In the genomic region with DNA sequence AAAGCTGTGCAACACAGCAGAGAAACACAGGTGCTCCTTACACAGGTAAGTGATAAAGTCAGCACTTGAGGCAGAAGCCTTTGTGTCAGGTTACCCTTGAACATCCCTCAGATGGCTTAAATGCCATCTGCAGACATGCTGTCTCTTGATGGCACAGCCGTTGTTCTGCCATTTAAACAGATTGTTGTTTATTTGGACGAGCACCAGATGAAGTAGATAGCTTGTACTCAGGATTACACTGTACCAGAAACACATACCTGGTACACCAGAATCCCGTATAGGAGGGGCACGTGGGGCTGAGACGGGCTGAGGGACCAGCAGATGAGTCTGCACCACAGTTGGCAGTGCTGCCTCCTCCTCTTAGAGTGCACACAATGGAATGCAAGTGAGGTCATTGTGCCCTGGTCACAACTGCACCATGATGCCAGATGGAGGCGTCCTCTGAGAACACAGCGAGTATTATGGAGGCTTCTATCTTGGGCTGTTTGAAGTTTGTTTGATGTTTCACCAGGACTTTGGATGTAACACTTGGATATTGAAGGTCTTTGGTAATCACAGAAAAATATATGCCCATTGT, we compare ENCODE assay signal across 16 cellular contexts.
DNase-seq lines count a peak whose midpoint lies in the region; ATAC-seq, FAIRE-seq and TF ChIP-seq lines count a peak whose summit lies in the region.
"Had no signal": no experiment of that assay in that cellular context is flagged by ENCODE, and none has a peak within 500 bp of the region (broad histone marks: within the 10 kb centered on the region; RNA-seq: fewer than 3 reads in every experiment).

No MANE protein-coding gene starts in this region.

- in situ Hi-C loops in HepG2 (cut with HindIII; ENCODE audit: extremely low pct_ligation_motif_present, low pct_unique_long_range_greater_than_20kb) = loop anchor here (10.0 kb wide), 1 partner anchor 77 kb away; no protein-coding TSS in a partner anchor

- ATAC-seq in HepG2 (peak; percentile 83), HG03521 (IDR thresholded peaks at IDR 0.05; ENCODE audit: unreplicated experiment) (no peak)
- ATAC-seq in activated CD8-positive, alpha-beta T cell treated with anti-CD3 and anti-CD28 coated beads for 36 hours = no peak
- ATAC-seq: activated T-helper 17 cell treated with anti-CD3 and anti-CD28 coated beads, Interleukin-2, amount 50 U/mL, for 72 hours had no signal

- TF ChIP-seq EP300 in Ishikawa (IDR thresholded peaks at IDR 0.05; ENCODE audit: borderline replicate concordance) (no peak), HepG2 (IDR thresholded peaks at IDR 0.05; ENCODE audit: low read depth in 2 of 2, low read length in 2 of 2) (no peak), HepG2 (CRISPR knock-in tag; IDR thresholded peaks at IDR 0.05; ENCODE audit: borderline replicate concordance) (no peak)

- intact Hi-C loops in HepG2 (cut with micrococcal nuclease; ENCODE audit: unreplicated experiment) (no loop called here), vagina (cut with DNase I) (no loop called here)
- intact Hi-C loops in activated CD8-positive, alpha-beta T cell treated with anti-CD3 and anti-CD28 coated beads for 36 hours (cut with micrococcal nuclease) = no loop called here

- H3K4me3 ChIP-seq in HepG2 (replicated peaks in 1 of 3; ENCODE audit: insufficient read depth in 1 of 3, low read depth in 2 of 3, low read length in 3 of 3) (no peak overlapping the region), vagina (no peak overlapping the region)
- H3K4me3 ChIP-seq: prostate gland, tibial nerve had no signal

- no peak for FAIRE-seq in HepG2 (lab: Jason Lieb, UNC)
- FAIRE-seq: islet of Langerhans had no signal

- no peak overlapping the region for H3K27ac Mint-ChIP-seq in activated CD8-positive, alpha-beta T cell treated with anti-CD3 and anti-CD28 coated beads for 36 hours
- H3K27ac Mint-ChIP-seq: activated T-helper 17 cell treated with anti-CD3 and anti-CD28 coated beads, Interleukin-2, amount 50 U/mL, for 72 hours had no signal

- H3K36me3 ChIP-seq in HepG2 (replicated peaks in 1 of 2; ENCODE audit: control insufficient read depth in 1 of 2, insufficient read depth in 2 of 2, low read length in 2 of 2) = no peaks in the 10 kb centered on the region
- H3K36me3 ChIP-seq in vagina = no peaks in the 10 kb centered on the region
- H3K36me3 ChIP-seq: prostate gland had no signal

- CTCF ChIA-PET in HepG2 (lab: Yijun Ruan, JAX; ENCODE audit: low intra/inter-chr PET ratio, low total read pairs) = no interaction called here
- CTCF ChIA-PET in activated CD8-positive, alpha-beta T cell treated with anti-CD3 and anti-CD28 coated beads for 36 hours (lab: Charles Lee) = no interaction called here

- TF ChIP-seq POLR2A in HepG2 (IDR thresholded peaks at IDR 0.05; ENCODE audit: insufficient read depth in 1 of 2, low read depth in 2 of 2, low read length in 2 of 2) = no peak
- TF ChIP-seq POLR2A in vagina (IDR thresholded peaks at IDR 0.05) = no peak

- no peaks in the 10 kb centered on the region for H3K36me3 Mint-ChIP-seq in activated CD8-positive, alpha-beta T cell treated with anti-CD3 and anti-CD28 coated beads for 36 hours (ENCODE audit: low read depth)

- H3K4me1 ChIP-seq in HepG2 (ENCODE audit: insufficient read depth, low read length) (peaks cover 6% of the 10 kb centered on the region; the same call in 1 of the 2 replicates), vagina (peaks cover 26% of the 10 kb centered on the region)

- 62% methylated on average over 7 of the region's 7 CpGs for WGBS in HepG2 (ENCODE audit: low lambda C conversion rate)

- no peaks in the 10 kb centered on the region for H3K27me3 ChIP-seq in HepG2 (ENCODE audit: control insufficient read depth in 1 of 2, insufficient read depth in 2 of 2, low read length in 2 of 2)
- no peaks in the 10 kb centered on the region for H3K27me3 ChIP-seq in vagina
- H3K27me3 ChIP-seq: tibial nerve had no signal

- no TSS peak for BruUV-seq in HepG2 (replicated peaks; lab: Mats Ljungman, UMichigan)

- DNase-seq in AG20443 (ENCODE audit: low spot score) (peak; percentile 59), astrocyte of the hippocampus (ENCODE audit: low read depth, low spot score) (peak; percentile 61), HepG2 (ENCODE audit: low spot score) (peak; percentile 65), NCI-H1436 treated with DMSO at 0.1 percent for 48 hours (lab: John Stamatoyannopoulos, UW) (no peak), vagina (ENCODE audit: extremely low spot score in 2 of 2) (no peak)
- no peak for DNase-seq in activated CD8-positive, alpha-beta T cell treated with anti-CD3 and anti-CD28 coated beads for 36 hours
- DNase-seq: activated CD4-positive, alpha-beta T cell treated with anti-CD3 and anti-CD28 coated beads, Interleukin-2, amount 50 U/mL, for 48 hours; AML-193; aorta; NCI-H1048 had no signal

- TF ChIP-seq CTCF in HepG2 (CRISPR knock-in tag; IDR thresholded peaks at IDR 0.05) (no peak), vagina (IDR thresholded peaks at IDR 0.05) (no peak)
- no peak for TF ChIP-seq CTCF in activated CD8-positive, alpha-beta T cell treated with anti-CD3 and anti-CD28 coated beads for 36 hours (IDR thresholded peaks at IDR 0.05)

- H3K9me3 Mint-ChIP-seq in activated CD8-positive, alpha-beta T cell treated with anti-CD3 and anti-CD28 coated beads for 36 hours = no peaks in the 10 kb centered on the region
- H3K9me3 Mint-ChIP-seq: activated T-helper 17 cell treated with anti-CD3 and anti-CD28 coated beads, Interleukin-2, amount 50 U/mL, for 72 hours had no signal

- no peak overlapping the region for H3K4me2 ChIP-seq in HepG2 (ENCODE audit: low read depth, low read length)

- POLR2A ChIA-PET in HepG2 (lab: Yijun Ruan, JAX) = no interaction called here
- POLR2A ChIA-PET in activated CD8-positive, alpha-beta T cell treated with anti-CD3 and anti-CD28 coated beads for 36 hours (lab: Charles Lee) = no interaction called here

- TF ChIP-seq RAD21 in Ishikawa (IDR thresholded peaks at IDR 0.05; ENCODE audit: low read depth) = no peak; the same call in 1 of the 2 replicates
- no peak for TF ChIP-seq RAD21 in HepG2 (CRISPR knock-in tag; IDR thresholded peaks at IDR 0.05)

- H3K9me3 ChIP-seq in HepG2 (ENCODE audit: low read length) (no peaks in the 10 kb centered on the region), vagina (no peaks in the 10 kb centered on the region)
- H3K9me3 ChIP-seq: prostate gland had no signal

- H4K20me1 ChIP-seq in HepG2 (ENCODE audit: insufficient read depth, low read length) = no peaks in the 10 kb centered on the region

- H3K27me3 Mint-ChIP-seq in activated CD8-positive, alpha-beta T cell treated with anti-CD3 and anti-CD28 coated beads for 36 hours = peaks cover 1% of the 10 kb centered on the region

- no peak overlapping the region for H3K4me3 Mint-ChIP-seq in activated CD8-positive, alpha-beta T cell treated with anti-CD3 and anti-CD28 coated beads for 36 hours
- H3K4me3 Mint-ChIP-seq: activated T-helper 17 cell treated with anti-CD3 and anti-CD28 coated beads, Interleukin-2, amount 50 U/mL, for 72 hours had no signal

- no peaks in the 10 kb centered on the region for H3K79me2 ChIP-seq in HepG2 (ENCODE audit: insufficient read depth, low read length)

- no peaks in the 10 kb centered on the region for H3K4me1 Mint-ChIP-seq in activated CD8-positive, alpha-beta T cell treated with anti-CD3 and anti-CD28 coated beads for 36 hours (ENCODE audit: low read depth)
- H3K4me1 Mint-ChIP-seq: activated T-helper 17 cell treated with anti-CD3 and anti-CD28 coated beads, Interleukin-2, amount 50 U/mL, for 72 hours had no signal

- no peak overlapping the region for H3K27ac ChIP-seq in HepG2 (ENCODE audit: extremely low read length, insufficient read depth, low read length)
- no peak overlapping the region for H3K27ac ChIP-seq in vagina
- H3K27ac ChIP-seq: prostate gland, tibial nerve had no signal

- H3K9ac ChIP-seq in HepG2 (ENCODE audit: insufficient read depth, low read depth, low read length) = no peak overlapping the region

- H2AFZ ChIP-seq in HepG2 (ENCODE audit: low read length) = no peak overlapping the region

TF ChIP-seq in Ishikawa, 13 proteins besides CTCF, POLR2A, EP300 and RAD21:
- TF ChIP-seq, protein P1, sequence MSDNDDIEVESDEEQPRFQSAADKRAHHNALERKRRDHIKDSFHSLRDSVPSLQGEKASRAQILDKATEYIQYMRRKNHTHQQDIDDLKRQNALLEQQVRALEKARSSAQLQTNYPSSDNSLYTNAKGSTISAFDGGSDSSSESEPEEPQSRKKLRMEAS (IDR thresholded peaks at IDR 0.05) = no peak
- TF ChIP-seq TEAD4 (IDR thresholded peaks at IDR 0.05) = 0 out of 2 replicates have a peak, but pooled peaks have one; percentile 6
- TF ChIP-seq YY1 (IDR thresholded peaks at IDR 0.05; ENCODE audit: low read depth) = 0 out of 2 replicates have a peak, but pooled peaks have one; percentile 9

TF ChIP-seq in HepG2, 621 proteins besides CTCF, POLR2A, EP300 and RAD21 (continues in another document):
- TF ChIP-seq ZSCAN25 (CRISPR knock-in tag; IDR thresholded peaks at IDR 0.05) (no peak), MATR3 (CRISPR knock-in tag; IDR thresholded peaks at IDR 0.05) (no peak)

Comparison
In these comparisons a context has a peak if more than half of its experiments do, and no peak if none do; other contexts are left out.
1. DNase-seq: peak in AG20443 (single experiment), astrocyte of the hippocampus (single experiment) and HepG2 (single experiment); none in activated CD8-positive, alpha-beta T cell treated with anti-CD3 and anti-CD28 coated beads for 36 hours (single experiment), NCI-H1436 treated with DMSO at 0.1 percent for 48 hours (single experiment) and vagina (0 of 2).